ENCODE assay signal across 8 cellular contexts in the genomic region with DNA sequence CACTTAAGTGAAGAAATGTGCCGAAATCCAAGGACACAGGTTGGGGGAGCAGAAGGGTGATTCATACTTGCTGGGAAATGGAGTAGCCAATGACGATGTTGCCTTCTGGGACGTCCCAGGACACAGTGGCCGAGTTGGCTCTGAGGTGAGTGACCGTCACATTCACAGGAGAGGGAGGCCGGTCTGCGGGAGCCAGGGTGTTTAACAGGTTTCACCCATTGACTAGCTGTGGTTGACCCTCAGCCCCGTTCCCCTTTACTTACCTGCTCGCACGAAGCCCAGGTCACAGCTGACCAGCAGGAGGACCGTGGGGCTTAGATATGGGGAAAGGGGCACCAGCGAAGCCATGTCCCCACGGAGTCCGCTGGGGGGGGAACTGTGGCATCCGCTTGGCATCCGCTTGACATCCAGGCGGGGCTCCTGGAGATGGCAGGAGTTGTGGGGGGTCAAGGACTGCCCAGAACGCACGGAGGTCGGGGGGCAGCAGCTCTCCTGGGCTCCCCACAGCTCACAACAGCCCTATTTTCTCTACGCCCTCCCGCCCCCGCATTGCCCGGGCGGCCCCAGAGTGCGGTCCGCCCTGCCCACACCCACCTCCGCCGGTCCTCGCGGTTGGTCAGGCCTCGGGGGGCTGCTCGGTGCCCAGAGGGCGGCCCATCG. TPM values are rescaled to one million over a fixed set of nuclear protein-coding genes. Genes with fewer than 3 reads are reported as not detected.
DNase-seq lines count a peak whose midpoint lies in the region; ATAC-seq and TF ChIP-seq lines count a peak whose summit lies in the region.

No MANE protein-coding gene starts in this region.

- no peak overlapping the region for H3K27ac Mint-ChIP-seq in CD4-positive, CD25-positive, alpha-beta regulatory T cell
- no peak overlapping the region for H3K27ac Mint-ChIP-seq in T-cell

- H3K36me3 Mint-ChIP-seq in CD4-positive, CD25-positive, alpha-beta regulatory T cell, result peaks cover 3% of the 10 kb centered on the region
- no peaks in the 10 kb centered on the region for H3K36me3 Mint-ChIP-seq in T-cell

- H4K20me1 ChIP-seq in fibroblast of lung (ENCODE audit: control insufficient read depth, extremely low read depth, insufficient read depth, low read length), result no peaks in the 10 kb centered on the region

- H3K9me3 ChIP-seq in CD4-positive, CD25-positive, alpha-beta regulatory T cell (ENCODE audit: control insufficient read depth in 2 of 2, low read length in 2 of 2), result no peaks in the 10 kb centered on the region
- H3K9me3 ChIP-seq in fibroblast of lung (ENCODE audit: control insufficient read depth, insufficient read depth, low read depth, low read length), result no peaks in the 10 kb centered on the region
- no peaks in the 10 kb centered on the region for H3K9me3 ChIP-seq in neuron (ENCODE audit: low read length)

- no peak for ATAC-seq in CD4-positive, CD25-positive, alpha-beta regulatory T cell (ENCODE audit: low read depth in 2 of 2)
- ATAC-seq in T-cell (replicated peaks in 1 of 4), result no peak

- H3K27ac ChIP-seq in CD4-positive, CD25-positive, alpha-beta regulatory T cell (ENCODE audit: insufficient read depth, low read length, poor library complexity, severe bottlenecking), result no peak overlapping the region
- no peak overlapping the region for H3K27ac ChIP-seq in fibroblast of lung (ENCODE audit: insufficient read depth, low read length)

- peak overlapping the region; percentile 70 for H2AFZ ChIP-seq in fibroblast of lung (ENCODE audit: low read length)
- H2AFZ ChIP-seq in neuron (ENCODE audit: low read depth, low read length), result peak overlapping the region; percentile 92

- DNase-seq in CD4-positive, CD25-positive, alpha-beta regulatory T cell, result no peak
- DNase-seq in T-cell (no peak), fibroblast of lung (ENCODE audit: low read depth in 2 of 2) (peak; percentile 33 to 74), NK-92 (lab: John Stamatoyannopoulos, UW; ENCODE audit: unreplicated experiment) (no peak), NCI-H2227 (lab: John Stamatoyannopoulos, UW; ENCODE audit: unreplicated experiment) (no peak), GM19240 (ENCODE audit: insufficient read length, low spot score) (no peak)
- DNase-seq in activated CD4-positive, CD25-positive, alpha-beta regulatory T cell (lab: John Stamatoyannopoulos, UW), result no peak

- H3K9me3 Mint-ChIP-seq in CD4-positive, CD25-positive, alpha-beta regulatory T cell, result peaks cover 0 to 3% (median 0%) of the 10 kb centered on the region in 7 donors
- H3K9me3 Mint-ChIP-seq in T-cell, result no peaks in the 10 kb centered on the region

- CTCF ChIA-PET in T-cell (lab: Charles Lee), result no interaction called here

- H3K4me3 ChIP-seq in CD4-positive, CD25-positive, alpha-beta regulatory T cell (ENCODE audit: low read depth, low read length), result no peak overlapping the region
- H3K4me3 ChIP-seq in fibroblast of lung (replicated peaks in 1 of 4; ENCODE audit: control extremely low read depth in 1 of 4, insufficient read depth in 1 of 4, low read depth in 3 of 4, low read length in 4 of 4) (peak overlapping the region; percentile 49 to 83 (median 74)), neuron (ENCODE audit: low read length) (peak overlapping the region; percentile 52)

- peak overlapping the region; percentile 64 for H3K9ac ChIP-seq in fibroblast of lung (ENCODE audit: insufficient read depth, low read length)

- peaks cover 33% of the 10 kb centered on the region for H3K27me3 ChIP-seq in CD4-positive, CD25-positive, alpha-beta regulatory T cell (ENCODE audit: control insufficient read depth, insufficient read depth, low read length)
- H3K27me3 ChIP-seq in fibroblast of lung (ENCODE audit: control insufficient read depth, insufficient read depth, low read length), result no peaks in the 10 kb centered on the region
- H3K27me3 ChIP-seq in neuron (ENCODE audit: insufficient read depth, low read length), result peaks cover 26% of the 10 kb centered on the region

- POLR2A ChIA-PET in T-cell (lab: Charles Lee), result interaction anchor here in 1 of 2 donors (0.6 kb wide), 1 partner anchor 362 kb away, joined by 3 read pairs; no protein-coding TSS in a partner anchor

- no peak for TF ChIP-seq CTCF in fibroblast of lung (conservative IDR thresholded peaks at IDR 0.05 in 1 of 2, IDR thresholded peaks at IDR 0.05 in 1 of 2; ENCODE audit: low read depth in 1 of 2, low read length in 2 of 2)

- H3K4me2 ChIP-seq in fibroblast of lung (ENCODE audit: extremely low read depth, insufficient read depth, low read length), result peak overlapping the region; percentile 98

- H3K4me1 ChIP-seq in CD4-positive, CD25-positive, alpha-beta regulatory T cell (ENCODE audit: control insufficient read depth, insufficient read depth, low read length, poor library complexity, severe bottlenecking), result peaks cover 18% of the 10 kb centered on the region
- peaks cover 8% of the 10 kb centered on the region for H3K4me1 ChIP-seq in fibroblast of lung (ENCODE audit: control insufficient read depth, extremely low read depth, insufficient read depth, low read length)
- peaks cover 3% of the 10 kb centered on the region for H3K4me1 ChIP-seq in neuron (ENCODE audit: insufficient read depth, low read length)

- peaks cover 7 to 31% (median 16%) of the 10 kb centered on the region in 4 donors for H3K4me1 Mint-ChIP-seq in CD4-positive, CD25-positive, alpha-beta regulatory T cell
- H3K4me1 Mint-ChIP-seq in T-cell, result peaks cover 13 to 21% (median 19%) of the 10 kb centered on the region in 3 donors

- no peaks in the 10 kb centered on the region for H3K79me2 ChIP-seq in fibroblast of lung (ENCODE audit: control insufficient read depth, insufficient read depth, low read length)

- H3K27me3 Mint-ChIP-seq in CD4-positive, CD25-positive, alpha-beta regulatory T cell, result peaks cover 50% of the 10 kb centered on the region
- peaks cover 41 to 53% of the 10 kb centered on the region in 2 donors for H3K27me3 Mint-ChIP-seq in T-cell

- no peaks in the 10 kb centered on the region for H3K36me3 ChIP-seq in CD4-positive, CD25-positive, alpha-beta regulatory T cell (ENCODE audit: control insufficient read depth, insufficient read depth, low read length)
- no peaks in the 10 kb centered on the region for H3K36me3 ChIP-seq in fibroblast of lung (ENCODE audit: control insufficient read depth, insufficient read depth, low read length)
- no peaks in the 10 kb centered on the region for H3K36me3 ChIP-seq in neuron (ENCODE audit: insufficient read depth, low read length)

- peak overlapping the region in 3 of 4 donors; percentile 30 to 72 (median 62) for H3K4me3 Mint-ChIP-seq in CD4-positive, CD25-positive, alpha-beta regulatory T cell
- H3K4me3 Mint-ChIP-seq in T-cell, result peak overlapping the region; percentile 39 to 67 (median 60)

RNA-seq across cellular contexts. Expression of a gene that starts 0.6 kb away (rescaled TPM):
- 0.39 TPM for total RNA-seq in CD4-positive, CD25-positive, alpha-beta regulatory T cell
- polyA plus RNA-seq in CD4-positive, CD25-positive, alpha-beta regulatory T cell, result not detected
- total RNA-seq in T-cell (under 1 TPM; 0.13 to 0.98 (median 0.50) TPM), fibroblast of lung (12.8 and 18.3 TPM in 2 replicates)
- 9.6 and 15.2 TPM in 2 replicates for polyA plus RNA-seq in fibroblast of lung
- 10.4 and 17.5 TPM in 2 replicates for polyA plus RNA-seq in fibroblast of lung (2012)
- 8.6 and 35.5 TPM in 2 replicates for polyA minus RNA-seq in fibroblast of lung (ENCODE audit: low replicate concordance)

RNA-seq across cellular contexts. Expression of a gene that starts 2.2 kb away (rescaled TPM):
- total RNA-seq in CD4-positive, CD25-positive, alpha-beta regulatory T cell, result not detected
- polyA plus RNA-seq in CD4-positive, CD25-positive, alpha-beta regulatory T cell, result not detected
- total RNA-seq in T-cell (under 1 TPM in 2 of 5 donors, not detected in 3; 0.23 to 0.28 TPM), fibroblast of lung (0.26 and 0.50 TPM in 2 replicates)
- polyA plus RNA-seq in fibroblast of lung, result 0.16 and 0.35 TPM in 2 replicates
- polyA plus RNA-seq in fibroblast of lung (2012), result 0.06 and 0.27 TPM in 2 replicates
- not detected in 2 replicates for polyA minus RNA-seq in fibroblast of lung (ENCODE audit: low replicate concordance)

RNA-seq across cellular contexts. Expression of a gene that starts 4.9 kb away (rescaled TPM):
- total RNA-seq in CD4-positive, CD25-positive, alpha-beta regulatory T cell, result 10.3 TPM
- polyA plus RNA-seq in CD4-positive, CD25-positive, alpha-beta regulatory T cell, result 1 to 10 TPM; 1.1 to 2.9 (median 1.4) TPM
- total RNA-seq in T-cell (10 to 100 TPM; 14.6 to 25.3 (median 17.3) TPM), fibroblast of lung (28.5 and 33.0 TPM in 2 replicates)
- polyA plus RNA-seq in fibroblast of lung, result 10.9 and 11.2 TPM in 2 replicates
- polyA plus RNA-seq in fibroblast of lung (2012), result 11.4 and 12.1 TPM in 2 replicates
- 46.8 and 106 TPM in 2 replicates for polyA minus RNA-seq in fibroblast of lung (ENCODE audit: low replicate concordance)

RNA-seq across cellular contexts. Expression of a gene that starts 52.2 kb away (rescaled TPM):
- total RNA-seq in CD4-positive, CD25-positive, alpha-beta regulatory T cell, result 10.0 TPM
- 1 to 10 TPM; 2.0 to 7.7 (median 2.3) TPM for polyA plus RNA-seq in CD4-positive, CD25-positive, alpha-beta regulatory T cell
- total RNA-seq in T-cell (10 to 100 TPM; 12.3 to 21.1 (median 19.7) TPM), fibroblast of lung (0.33 TPM in 1 of 2 replicates, not detected in the other)
- 0.12 and 0.22 TPM in 2 replicates for polyA plus RNA-seq in fibroblast of lung
- 0.44 and 0.45 TPM in 2 replicates for polyA plus RNA-seq in fibroblast of lung (2012)
- polyA minus RNA-seq in fibroblast of lung (ENCODE audit: low replicate concordance), result not detected in 2 replicates

Comparison
In these comparisons a context has a peak if more than half of its experiments do, and no peak if none do; other contexts are left out.
1. DNase-seq: peak in fibroblast of lung (2 of 2); none in CD4-positive, CD25-positive, alpha-beta regulatory T cell (0 of 3), T-cell (0 of 34), NK-92 (single experiment), NCI-H2227 (single experiment), activated CD4-positive, CD25-positive, alpha-beta regulatory T cell (0 of 4) and GM19240 (single experiment).